ENCODE assay signal across 8 cellular contexts in the genomic region with DNA sequence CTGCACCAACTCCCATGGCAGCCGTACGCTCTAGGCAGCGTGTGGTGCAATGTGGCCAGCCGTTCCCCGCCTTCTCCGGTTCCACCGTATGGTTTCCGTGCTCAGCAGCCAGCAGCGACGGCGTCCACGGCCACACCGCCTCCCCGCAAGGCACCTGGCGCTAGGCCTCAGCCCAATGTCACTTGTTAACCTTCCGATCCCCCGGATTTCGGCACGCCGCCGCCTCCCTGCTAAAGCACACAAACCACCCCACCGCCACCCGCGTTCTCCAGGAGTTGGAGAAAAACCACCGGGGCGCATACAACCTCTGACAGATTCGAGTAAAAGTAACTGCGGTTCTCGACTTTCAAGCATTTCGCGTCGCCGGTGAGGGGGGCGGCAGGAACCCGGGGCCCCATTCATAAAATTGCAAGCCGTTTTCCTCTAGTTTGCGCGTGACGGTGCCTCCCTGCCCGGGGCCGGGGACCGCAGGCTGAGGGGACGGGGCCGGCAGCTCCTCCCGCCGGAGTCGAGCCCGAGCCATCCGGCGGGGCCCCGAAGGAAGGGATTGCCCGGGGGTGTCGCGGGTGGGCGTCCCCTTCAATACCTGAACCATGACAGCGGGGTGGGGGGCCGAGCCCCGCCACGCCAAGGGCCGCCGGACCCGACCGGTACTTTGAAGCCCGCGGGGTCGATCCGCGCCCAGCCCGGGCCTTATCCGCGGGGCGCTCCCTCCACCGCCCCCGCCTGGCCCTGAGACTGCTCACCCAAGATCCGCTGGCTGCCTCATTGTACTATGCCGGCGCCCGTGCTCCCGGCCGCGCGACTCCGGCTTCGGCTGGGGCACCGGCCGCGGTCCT. TPM values are rescaled to one million over a fixed set of nuclear protein-coding genes. Genes with fewer than 3 reads are reported as not detected.
DNase-seq lines count a peak whose midpoint lies in the region; TF ChIP-seq lines count a peak whose summit lies in the region.

A gene with protein sequence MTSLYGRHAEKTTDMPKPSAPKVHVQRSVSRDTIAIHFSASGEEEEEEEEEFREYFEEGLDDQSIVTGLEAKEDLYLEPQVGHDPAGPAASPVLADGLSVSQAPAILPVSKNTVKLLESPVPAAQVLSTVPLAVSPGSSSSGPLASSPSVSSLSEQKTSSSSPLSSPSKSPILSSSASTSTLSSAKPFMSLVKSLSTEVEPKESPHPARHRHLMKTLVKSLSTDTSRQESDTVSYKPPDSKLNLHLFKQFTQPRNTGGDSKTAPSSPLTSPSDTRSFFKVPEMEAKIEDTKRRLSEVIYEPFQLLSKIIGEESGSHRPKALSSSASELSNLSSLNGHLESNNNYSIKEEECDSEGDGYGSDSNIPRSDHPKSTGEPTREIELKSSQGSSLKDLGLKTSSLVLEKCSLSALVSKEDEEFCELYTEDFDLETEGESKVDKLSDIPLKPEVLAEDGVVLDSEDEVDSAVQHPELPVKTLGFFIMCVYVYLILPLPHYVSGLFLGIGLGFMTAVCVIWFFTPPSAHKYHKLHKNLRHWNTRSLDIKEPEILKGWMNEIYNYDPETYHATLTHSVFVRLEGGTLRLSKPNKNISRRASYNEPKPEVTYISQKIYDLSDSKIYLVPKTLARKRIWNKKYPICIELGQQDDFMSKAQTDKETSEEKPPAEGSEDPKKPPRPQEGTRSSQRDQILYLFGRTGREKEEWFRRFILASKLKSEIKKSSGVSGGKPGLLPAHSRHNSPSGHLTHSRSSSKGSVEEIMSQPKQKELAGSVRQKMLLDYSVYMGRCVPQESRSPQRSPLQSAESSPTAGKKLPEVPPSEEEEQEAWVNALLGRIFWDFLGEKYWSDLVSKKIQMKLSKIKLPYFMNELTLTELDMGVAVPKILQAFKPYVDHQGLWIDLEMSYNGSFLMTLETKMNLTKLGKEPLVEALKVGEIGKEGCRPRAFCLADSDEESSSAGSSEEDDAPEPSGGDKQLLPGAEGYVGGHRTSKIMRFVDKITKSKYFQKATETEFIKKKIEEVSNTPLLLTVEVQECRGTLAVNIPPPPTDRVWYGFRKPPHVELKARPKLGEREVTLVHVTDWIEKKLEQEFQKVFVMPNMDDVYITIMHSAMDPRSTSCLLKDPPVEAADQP (minus strand): TSS at position 839 of the 839 bp plus-strand sequence. CDS start 49,043 bp downstream, outside the sequence.

- no peak for DNase-seq in GM12864 (ENCODE audit: low read depth)
- DNase-seq in H4 (ENCODE audit: low spot score) = no peak
- peak; percentile 30 for DNase-seq in MG63
- DNase-seq in activated CD4-positive, alpha-beta T cell treated with anti-CD3 and anti-CD28 coated beads, Interleukin-2, amount 50 U/mL, for 4 hours = peak; percentile 55 to 60
- DNase-seq in dermis microvascular lymphatic vessel endothelial cell (ENCODE audit: low read depth in 2 of 2) = peak in 1 of 2 donors; percentile 36
- peak; percentile 39 to 47 for DNase-seq in lung microvascular endothelial cell (ENCODE audit: low read depth in 2 of 2)
- peak; percentile 35 for DNase-seq in stimulated activated CD8-positive, alpha-beta memory T cell treated with anti-CD3 and anti-CD28 coated beads, Interleukin-15, amount 100 ng/mL, for 1 hour (ENCODE audit: low read depth)
- DNase-seq in NCI-H2029 (lab: John Stamatoyannopoulos, UW) = no peak

- H3K9me3 ChIP-seq in MG63 = no peaks in the 10 kb centered on the region

- peaks cover 8% of the 10 kb centered on the region; the same call in 1 of the 2 replicates for H3K27me3 ChIP-seq in MG63

- peak within 1 kb of the TSS; percentile 79 for H3K4me3 ChIP-seq in GM12864 (ENCODE audit: low read depth, low read length)
- H3K4me3 ChIP-seq in MG63 = peak within 1 kb of the TSS; percentile 90

- H3K36me3 ChIP-seq in MG63 = no peaks in the 10 kb centered on the region

- no peak for TF ChIP-seq CTCF in GM12864 (IDR thresholded peaks at IDR 0.05; ENCODE audit: low read depth, low read length, missing control alignments)

RNA-seq across cellular contexts. Expression of the gene that starts here (rescaled TPM):
- total RNA-seq in H4 (2014; rRNA removed; shearing (Covaris generic)) = 11.1 and 11.7 TPM in 2 replicates
- 9.2 and 17.2 TPM in 2 replicates for total RNA-seq in MG63 (2014; rRNA removed; shearing (Covaris generic); ENCODE audit: low replicate concordance)
- total RNA-seq in dermis microvascular lymphatic vessel endothelial cell (20.2 and 29.2 TPM in 2 replicates), lung microvascular endothelial cell (19.4 and 36.1 TPM in 2 replicates)

Comparison
In these comparisons a context has a peak if more than half of its experiments do, and no peak if none do; other contexts are left out.
1. DNase-seq: peak in MG63 (single experiment), activated CD4-positive, alpha-beta T cell treated with anti-CD3 and anti-CD28 coated beads, Interleukin-2, amount 50 U/mL, for 4 hours (2 of 2), lung microvascular endothelial cell (2 of 2) and stimulated activated CD8-positive, alpha-beta memory T cell treated with anti-CD3 and anti-CD28 coated beads, Interleukin-15, amount 100 ng/mL, for 1 hour (single experiment); none in GM12864 (single experiment), H4 (single experiment) and NCI-H2029 (single experiment).